20 cellular contexts compared by ENCODE assay signal in genomic region chr9:4857163-4857562, GRCh38.
DNase-seq lines count a peak whose midpoint lies in the region; ATAC-seq lines count a peak whose summit lies in the region.
"Had no signal": no experiment of that assay in that cellular context is flagged by ENCODE, and none has a peak within 500 bp of the region (broad histone marks: within the 10 kb centered on the region; RNA-seq: fewer than 3 reads in every experiment).

No MANE protein-coding gene starts in this region.

- no peak for DNase-seq in stimulated activated naive CD8-positive, alpha-beta T cell treated with anti-CD3 and anti-CD28 coated beads, Interleukin-15, Interleukin-2, amounts not matched to agents 100 U/mL and 50 U/mL, for 24 hours
- DNase-seq in stimulated activated naive CD8-positive, alpha-beta T cell treated with anti-CD3 and anti-CD28 coated beads, Interleukin-15, amount 100 ng/mL, for 72 hours: no peak
- DNase-seq in RPMI7951 (ENCODE audit: low read depth) (peak; percentile 85), foreskin melanocyte (peak; percentile 97), aorta (no peak), iPS-NIHi7 (ENCODE audit: extremely low spot score) (no peak)
- no peak for DNase-seq in effector memory CD4-positive, alpha-beta T cell
- DNase-seq: activated gamma-delta T cell, AML-193, body of pancreas, COR-L47, heart right ventricle, immature natural killer cell, NCI-H1092 treated with DMSO at 0.1 percent for 48 hours, NCI-H2081 treated with DMSO at 0.1 percent for 48 hours, NCI-H510A, nucleus accumbens, stomach had no signal

- peaks cover 25% of the 10 kb centered on the region for H3K4me1 Mint-ChIP-seq in stimulated activated naive CD8-positive, alpha-beta T cell treated with anti-CD3 and anti-CD28 coated beads, Interleukin-15, amount 100 ng/mL, for 72 hours

- H3K36me3 ChIP-seq in aorta (ENCODE audit: control insufficient read depth in 1 of 2, insufficient read depth in 2 of 2, low read length in 1 of 2): peaks cover 0 to 3% of the 10 kb centered on the region in 2 donors
- H3K36me3 ChIP-seq in effector memory CD4-positive, alpha-beta T cell (ENCODE audit: control insufficient read depth, insufficient read depth, low read length): peaks cover 23% of the 10 kb centered on the region

- no peaks in the 10 kb centered on the region for H3K27me3 ChIP-seq in aorta (ENCODE audit: control insufficient read depth in 1 of 2, insufficient read depth in 2 of 2, low read length in 1 of 2)
- no peaks in the 10 kb centered on the region for H3K27me3 ChIP-seq in effector memory CD4-positive, alpha-beta T cell (replicated peaks; ENCODE audit: control insufficient read depth, insufficient read depth, low read length, poor library complexity, severe bottlenecking)
- H3K27me3 ChIP-seq: body of pancreas, heart right ventricle, stomach had no signal

- H3K4me1 ChIP-seq in aorta (ENCODE audit: control insufficient read depth in 1 of 2, insufficient read depth in 2 of 2, low read length in 2 of 2): peaks cover 9 to 10% of the 10 kb centered on the region in 2 donors
- no peaks in the 10 kb centered on the region for H3K4me1 ChIP-seq in effector memory CD4-positive, alpha-beta T cell (ENCODE audit: control insufficient read depth, insufficient read depth, low read length, poor library complexity, severe bottlenecking)
- H3K4me1 ChIP-seq: body of pancreas had no signal

- peak; percentile 64 for ATAC-seq in stimulated activated naive CD8-positive, alpha-beta T cell treated with anti-CD3 and anti-CD28 coated beads, Interleukin-15, Interleukin-2, amounts not matched to agents 100 U/mL and 50 U/mL, for 24 hours
- no peak for ATAC-seq in stimulated activated naive CD8-positive, alpha-beta T cell treated with anti-CD3 and anti-CD28 coated beads, Interleukin-15, amount 100 ng/mL, for 72 hours
- ATAC-seq in aorta (ENCODE audit: low FRiP score) (no peak), HG03460 (IDR thresholded peaks at IDR 0.05; ENCODE audit: unreplicated experiment) (no peak)
- ATAC-seq: body of pancreas, heart right ventricle had no signal

- peak overlapping the region in 1 of 2 donors; percentile 37 for H3K27ac Mint-ChIP-seq in stimulated activated naive CD8-positive, alpha-beta T cell treated with anti-CD3 and anti-CD28 coated beads, Interleukin-15, amount 100 ng/mL, for 72 hours
- H3K27ac Mint-ChIP-seq: immature natural killer cell had no signal

- H3K9me3 ChIP-seq in aorta (ENCODE audit: control insufficient read depth, low read length): no peaks in the 10 kb centered on the region
- H3K9me3 ChIP-seq in effector memory CD4-positive, alpha-beta T cell (ENCODE audit: control insufficient read depth, low read length): no peaks in the 10 kb centered on the region
- H3K9me3 ChIP-seq: body of pancreas, heart right ventricle, stomach had no signal

- H3K4me3 Mint-ChIP-seq in stimulated activated naive CD8-positive, alpha-beta T cell treated with anti-CD3 and anti-CD28 coated beads, Interleukin-15, amount 100 ng/mL, for 72 hours: no peak overlapping the region
- H3K4me3 Mint-ChIP-seq: immature natural killer cell had no signal

- intact Hi-C loops in aorta (cut with DNase I): no loop called here

- no peaks in the 10 kb centered on the region for H3K9me3 Mint-ChIP-seq in stimulated activated naive CD8-positive, alpha-beta T cell treated with anti-CD3 and anti-CD28 coated beads, Interleukin-15, amount 100 ng/mL, for 72 hours
- H3K9me3 Mint-ChIP-seq: immature natural killer cell had no signal

- 50 to 52% methylated on average over 3 of the region's 3 CpGs for WGBS in aorta, 2 donors

- peak overlapping the region; percentile 28 to 32 for H3K27ac ChIP-seq in aorta (ENCODE audit: low read depth in 1 of 2, low read length in 2 of 2)
- no peak overlapping the region for H3K27ac ChIP-seq in effector memory CD4-positive, alpha-beta T cell (ENCODE audit: insufficient read depth, low read length, poor library complexity, severe bottlenecking)
- H3K27ac ChIP-seq: body of pancreas, VCaP had no signal

- H3K27me3 Mint-ChIP-seq in stimulated activated naive CD8-positive, alpha-beta T cell treated with anti-CD3 and anti-CD28 coated beads, Interleukin-15, amount 100 ng/mL, for 72 hours: no peaks in the 10 kb centered on the region

- H3K4me3 ChIP-seq in aorta (ENCODE audit: low read length in 2 of 2): no peak overlapping the region
- no peak overlapping the region for H3K4me3 ChIP-seq in effector memory CD4-positive, alpha-beta T cell (ENCODE audit: insufficient read depth, low read depth, low read length, poor library complexity, severe bottlenecking)
- H3K4me3 ChIP-seq: body of pancreas, heart right ventricle, stomach had no signal

Comparison
In these comparisons a context has a peak if more than half of its experiments do, and no peak if none do; other contexts are left out.
1. DNase-seq: peak in RPMI7951 (single experiment) and foreskin melanocyte (single experiment); none in stimulated activated naive CD8-positive, alpha-beta T cell treated with anti-CD3 and anti-CD28 coated beads, Interleukin-15, Interleukin-2, amounts not matched to agents 100 U/mL and 50 U/mL, for 24 hours (single experiment), stimulated activated naive CD8-positive, alpha-beta T cell treated with anti-CD3 and anti-CD28 coated beads, Interleukin-15, amount 100 ng/mL, for 72 hours (0 of 2), aorta (0 of 2), effector memory CD4-positive, alpha-beta T cell (0 of 3) and iPS-NIHi7 (single experiment).